Comparison of ENCODE assay signal across 17 cellular contexts in the genomic region with DNA sequence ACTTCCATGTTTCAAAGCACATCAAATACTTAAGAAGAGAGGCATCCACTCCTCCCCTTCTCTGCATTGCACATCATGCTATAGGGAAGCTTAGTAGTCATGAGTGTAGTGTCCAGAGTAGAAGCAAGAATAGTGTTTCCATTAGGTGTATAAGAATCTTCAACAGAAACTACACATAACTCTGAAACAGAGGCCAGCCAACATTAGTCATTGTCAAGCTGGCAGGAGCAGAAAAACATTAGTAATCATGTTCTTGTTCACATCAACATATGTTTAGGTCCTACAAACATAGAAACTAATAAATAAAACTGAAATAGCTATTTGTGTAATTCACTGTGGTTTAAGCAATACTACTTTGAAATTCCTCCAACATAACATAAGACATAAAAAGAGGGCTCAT.
DNase-seq lines count a peak whose midpoint lies in the region; ATAC-seq and TF ChIP-seq lines count a peak whose summit lies in the region.
"Had no signal": no experiment of that assay in that cellular context is flagged by ENCODE, and none has a peak within 500 bp of the region (broad histone marks: within the 10 kb centered on the region; RNA-seq: fewer than 3 reads in every experiment).

No MANE protein-coding gene starts in this region.

- CTCF ChIA-PET in RWPE1 (lab: Yijun Ruan, JAX) (interaction anchor here (0.6 kb wide), 2 partner anchors 14 to 42 kb away, joined by 3 to 4 read pairs; no protein-coding TSS in a partner anchor), GM10248 (lab: Yijun Ruan, JAX) (interaction anchor here (1.2 kb wide), 2 partner anchors 8 to 12 kb away, joined by 3 to 5 read pairs; no protein-coding TSS in a partner anchor)

- no peaks in the 10 kb centered on the region for H3K4me1 ChIP-seq in osteoblast (ENCODE audit: insufficient read depth, low read length)
- H3K4me1 ChIP-seq: BLaER1, Peyer's patch, right atrium auricular region, upper lobe of left lung had no signal

- no peaks in the 10 kb centered on the region for H3K27me3 ChIP-seq in osteoblast (ENCODE audit: insufficient read depth, low read length)
- H3K27me3 ChIP-seq: BLaER1, Peyer's patch, right atrium auricular region, upper lobe of left lung had no signal

- no peaks in the 10 kb centered on the region for H3K36me3 ChIP-seq in osteoblast (ENCODE audit: insufficient read depth, low read length)
- H3K36me3 ChIP-seq: BLaER1, Peyer's patch, right atrium auricular region, upper lobe of left lung had no signal

- peak; percentile 40 for ATAC-seq in GM19035 (IDR thresholded peaks at IDR 0.05; ENCODE audit: unreplicated experiment)
- peak; percentile 42 for ATAC-seq in HG02870 (IDR thresholded peaks at IDR 0.05; ENCODE audit: unreplicated experiment)
- ATAC-seq in HG03575 (IDR thresholded peaks at IDR 0.05; ENCODE audit: extremely low read depth, insufficient number of reproducible peaks, low FRiP score, unreplicated experiment), result peak; percentile 23
- ATAC-seq: esophagus mucosa, HepG2 had no signal

- no peaks in the 10 kb centered on the region for H3K79me2 ChIP-seq in osteoblast (ENCODE audit: insufficient read depth, low read length)

- TF ChIP-seq CTCF in osteoblast (IDR thresholded peaks at IDR 0.05; ENCODE audit: extremely low read depth, low read depth, low read length) (no peak), RWPE1 (conservative IDR thresholded peaks at IDR 0.05; ENCODE audit: low read depth) (no peak), GM10266 (IDR thresholded peaks at IDR 0.05; ENCODE audit: control insufficient read depth, insufficient read depth, low read depth, missing control alignments) (no peak), GM10248 (IDR thresholded peaks at IDR 0.05; ENCODE audit: control extremely low read depth, extremely low read depth, low read depth, missing control alignments) (no peak)

- DNase-seq in osteoblast (ENCODE audit: insufficient read length, low spot score, missing footprints) (peak; percentile 64), RWPE1 (ENCODE audit: low spot score) (no peak), SK-N-DZ (ENCODE audit: low spot score) (no peak), GM10266 (ENCODE audit: extremely low spot score) (no peak), GM10248 (ENCODE audit: extremely low spot score) (no peak)
- DNase-seq: activated T-cell treated with anti-CD3 and anti-CD28 coated beads, Interleukin-2, amount 50 U/mL, for 1 hour; MV-4-11; NCI-H2081 treated with DMSO at 0.1 percent for 48 hours; Peyer's patch; upper lobe of left lung had no signal

- H3K27ac ChIP-seq in osteoblast (ENCODE audit: low read depth, low read length) (no peak overlapping the region), RWPE1 (no peak overlapping the region)
- H3K27ac ChIP-seq: BLaER1, Peyer's patch, right atrium auricular region, upper lobe of left lung had no signal

- POLR2A ChIA-PET in RWPE1 (lab: Yijun Ruan, JAX; ENCODE audit: low non-redundant PET), result no interaction called here
- POLR2A ChIA-PET in GM10248 (lab: Yijun Ruan, JAX), result no interaction called here

- H3K4me3 ChIP-seq in osteoblast (ENCODE audit: insufficient read depth, low read length), result no peak overlapping the region
- H3K4me3 ChIP-seq: BLaER1, Peyer's patch, right atrium auricular region, upper lobe of left lung had no signal

- no peaks in the 10 kb centered on the region for H4K20me1 ChIP-seq in osteoblast (ENCODE audit: insufficient read depth, low read length)
- H4K20me1 ChIP-seq: BLaER1 had no signal

- no peak overlapping the region for H3K4me2 ChIP-seq in osteoblast (ENCODE audit: insufficient read depth, low read length)
- H3K4me2 ChIP-seq: BLaER1 had no signal

- H3K9me3 ChIP-seq in osteoblast (ENCODE audit: low read depth, low read length), result no peaks in the 10 kb centered on the region
- H3K9me3 ChIP-seq: BLaER1, Peyer's patch, right atrium auricular region, upper lobe of left lung had no signal

- no peak overlapping the region for H2AFZ ChIP-seq in osteoblast (ENCODE audit: low read length)
